Comparison of ENCODE assay signal across 8 cellular contexts in the genomic region with DNA sequence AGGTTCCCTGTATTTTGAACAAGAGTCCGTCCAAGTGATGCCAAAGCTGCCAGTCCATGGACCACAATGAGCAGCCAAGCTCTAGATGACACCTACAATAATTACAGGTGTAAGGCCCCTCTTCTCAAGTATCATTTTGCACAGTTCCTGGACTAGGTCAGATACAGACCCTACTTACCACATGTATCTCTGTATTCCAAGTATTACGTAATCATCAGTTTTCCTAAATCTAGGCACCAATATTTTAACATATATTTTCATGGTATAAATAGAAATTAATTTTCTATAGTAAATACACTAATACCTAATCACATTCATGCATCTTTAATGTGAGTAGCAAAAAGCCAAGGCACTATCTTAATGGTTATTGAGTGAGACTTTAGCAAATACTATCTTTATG.
"Had no signal": no experiment of that assay in that cellular context is flagged by ENCODE, and none has a peak within 500 bp of the region (broad histone marks: within the 10 kb centered on the region; RNA-seq: fewer than 3 reads in every experiment).

No MANE protein-coding gene starts in this region.

- DNase-seq: GM23248, GOT3, H9, HCEC 1CT, Kasumi-1, KG1 had no signal

- H2AFZ ChIP-seq: GM23248 had no signal

- H3K27ac ChIP-seq: GM23248, HL-60 had no signal

- H3K9ac ChIP-seq: GM23248 had no signal

- FAIRE-seq: H54 had no signal

- H3K4me3 ChIP-seq: GM23248 had no signal
